ENCODE assay signal across 1 cellular context in the genomic region with DNA sequence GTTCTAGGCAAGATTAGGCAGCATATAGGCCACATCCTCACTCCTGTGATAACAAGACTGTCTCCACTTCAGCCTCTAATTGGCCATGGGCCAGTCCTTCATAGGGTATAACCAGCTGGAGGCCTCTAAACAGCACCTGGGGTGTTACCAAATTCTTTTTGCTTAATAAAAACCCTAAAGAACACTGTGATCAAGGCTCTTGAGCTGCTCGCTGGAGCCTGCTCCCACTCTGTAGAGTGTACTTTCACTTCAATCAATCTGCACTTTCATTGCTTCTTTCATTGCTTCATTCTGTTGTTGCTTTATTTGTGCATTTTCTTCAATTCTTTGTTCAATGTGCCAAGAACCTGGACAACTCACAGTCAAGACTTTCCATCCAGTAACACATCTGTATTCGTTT.
A peak's percentile ranks its signal among the peaks of the same experiment; 100 is the strongest.
TF ChIP-seq lines count a peak whose summit lies in the region.

No MANE protein-coding gene starts in this region.

TF ChIP-seq in HepG2, 621 proteins besides CTCF, POLR2A, EP300 and RAD21:
- peak; percentile 97 for TF ChIP-seq ZNF20 (CRISPR knock-in tag; IDR thresholded peaks at IDR 0.05)
- TF ChIP-seq IRF2 (CRISPR knock-in tag; IDR thresholded peaks at IDR 0.05) = no peak
